ENCODE assay signal across 20 cellular contexts in genomic region chr17:6108382-6108781, GRCh38. TPM values are rescaled to one million over a fixed set of nuclear protein-coding genes. Genes with fewer than 3 reads are reported as not detected.
A peak's percentile ranks its signal among the peaks of the same experiment; 100 is the strongest.
DNase-seq lines count a peak whose midpoint lies in the region; ATAC-seq, FAIRE-seq and TF ChIP-seq lines count a peak whose summit lies in the region.
"Had no signal": no experiment of that assay in that cellular context is flagged by ENCODE, and none has a peak within 500 bp of the region (broad histone marks: within the 10 kb centered on the region; RNA-seq: fewer than 3 reads in every experiment).

No MANE protein-coding gene starts in this region.

- H3K4me3 ChIP-seq in heart right ventricle (no peak overlapping the region), small intestine (ENCODE audit: low read depth in 1 of 2, low read length in 2 of 2) (no peak overlapping the region)

- intact Hi-C loops in cardiac septum (cut with DNase I): no loop called here
- intact Hi-C loops in heart right ventricle (cut with DNase I): no loop called here

- ATAC-seq in heart right ventricle: no peak
- no peak for ATAC-seq in left lobe of liver
- ATAC-seq in HG02870 (IDR thresholded peaks at IDR 0.05; ENCODE audit: unreplicated experiment): no peak
- no peak for ATAC-seq in esophagus mucosa
- ATAC-seq: CD8-positive, alpha-beta T cell had no signal

- H3K27ac ChIP-seq in heart right ventricle: no peak overlapping the region
- H3K27ac ChIP-seq in small intestine (ENCODE audit: low read depth in 1 of 2, low read length in 1 of 2): no peak overlapping the region
- H3K27ac ChIP-seq: 22Rv1 had no signal

- 78 to 80% methylated on average over 5 of the region's 5 CpGs for WGBS in heart right ventricle, 2 donors
- WGBS in small intestine, 3 donors: 41 to 56% (median 46%) methylated on average over 5 of the region's 5 CpGs

- H3K36me3 ChIP-seq in heart right ventricle: peaks cover 0 to 22% (median 0%) of the 10 kb centered on the region in 9 donors
- no peaks in the 10 kb centered on the region for H3K36me3 ChIP-seq in small intestine (ENCODE audit: control insufficient read depth in 2 of 2, insufficient read depth in 2 of 2, low read length in 2 of 2)

- H3K9me3 ChIP-seq in heart right ventricle (peaks cover 0 to 5% (median 0%) of the 10 kb centered on the region in 11 donors), small intestine (ENCODE audit: control insufficient read depth, low read depth) (no peaks in the 10 kb centered on the region)

- peaks cover 0 to 9% (median 0%) of the 10 kb centered on the region in 7 donors for H3K27me3 ChIP-seq in heart right ventricle
- no peaks in the 10 kb centered on the region for H3K27me3 ChIP-seq in small intestine (ENCODE audit: control insufficient read depth in 2 of 2, insufficient read depth in 2 of 2, low read length in 2 of 2)

- H3K4me1 ChIP-seq in heart right ventricle (no peaks in the 10 kb centered on the region), small intestine (ENCODE audit: control insufficient read depth in 2 of 2, insufficient read depth in 1 of 2, low read depth in 1 of 2, low read length in 1 of 2) (peaks cover 0 to 2% of the 10 kb centered on the region in 2 donors)

- DNase-seq in cardiac septum (ENCODE audit: low spot score): peak; percentile 50
- no peak for DNase-seq in heart right ventricle
- peak; percentile 23 for DNase-seq in left lobe of liver (ENCODE audit: low spot score)
- peak; percentile 59 for DNase-seq in small intestine
- no peak for DNase-seq in SK-N-DZ (ENCODE audit: low spot score)
- DNase-seq in central memory CD4-positive, alpha-beta T cell: no peak
- DNase-seq: CD8-positive, alpha-beta T cell; COR-L47; DMS153; DND-41; GDM1; GOT3; H9 had no signal

- FAIRE-seq in small intestine (lab: Jason Lieb, UNC): no peak
- FAIRE-seq: D721Med, GM12892, GM19239 had no signal

- no peak for TF ChIP-seq CTCF in heart right ventricle (IDR thresholded peaks at IDR 0.05)

RNA-seq across cellular contexts. Expression of gene WSCD1, which starts 38.2 kb away (rescaled TPM):
- total RNA-seq in cardiac septum: 1.4 TPM
- 10 to 100 TPM in 1 of 10 donors, 1 to 10 TPM in 9; 3.4 to 13.8 (median 4.2) TPM for total RNA-seq in heart right ventricle
- 1 to 10 TPM; 2.5 to 3.9 TPM for polyA plus RNA-seq in heart right ventricle
- 2.9 TPM for total RNA-seq in left lobe of liver
- polyA plus RNA-seq in small intestine: 1 to 10 TPM; 2.9 to 5.0 (median 3.2) TPM
- 0.24 TPM for total RNA-seq in esophagus mucosa
- polyA plus RNA-seq in SK-N-DZ (2014; cell fraction: cytosol; rRNA removed): 0.47 and 1.5 TPM in 2 replicates
- 1.3 and 1.6 TPM in 2 replicates for polyA plus RNA-seq in SK-N-DZ (2014; cell fraction: nucleus; rRNA removed)
- total RNA-seq: CD8-positive, alpha-beta T cell had no signal
- polyA plus RNA-seq: CD14-positive monocyte had no signal

Comparison
In these comparisons a context has a peak if more than half of its experiments do, and no peak if none do; other contexts are left out.
1. DNase-seq: peak in cardiac septum (single experiment), left lobe of liver (single experiment) and small intestine (single experiment); none in heart right ventricle (0 of 2), SK-N-DZ (single experiment) and central memory CD4-positive, alpha-beta T cell (single experiment).